9 cellular contexts compared by ENCODE assay signal in genomic region chr5:131672791-131673190, GRCh38. TPM values are rescaled to one million over a fixed set of nuclear protein-coding genes. Genes with fewer than 3 reads are reported as not detected.
DNase-seq lines count a peak whose midpoint lies in the region; ATAC-seq and TF ChIP-seq lines count a peak whose summit lies in the region.
"Had no signal": no experiment of that assay in that cellular context is flagged by ENCODE, and none has a peak within 500 bp of the region (broad histone marks: within the 10 kb centered on the region; RNA-seq: fewer than 3 reads in every experiment).

No MANE protein-coding gene starts in this region.

- H3K27ac ChIP-seq in hepatocyte (peak overlapping the region; percentile 61), upper lobe of left lung (peak overlapping the region; percentile 27 to 83 (median 74))

- TF ChIP-seq POLR2A in upper lobe of left lung (IDR thresholded peaks at IDR 0.05): no peak

- no peaks in the 10 kb centered on the region for H3K27me3 Mint-ChIP-seq in activated T-cell treated with anti-CD3 and anti-CD28 coated beads, Interleukin-2, amount 50 U/mL, for 24 hours
- no peaks in the 10 kb centered on the region for H3K27me3 Mint-ChIP-seq in activated T-cell treated with anti-CD3 and anti-CD28 coated beads, Interleukin-2, amount 50 U/mL, for 4 hours (ENCODE audit: low read depth)
- H3K27me3 Mint-ChIP-seq in activated T-helper 1 cell treated with anti-CD3 and anti-CD28 coated beads, Interleukin-12 subunit alpha, Interleukin-12 subunit beta, Interleukin-2, Interleukin-4 antibody, amounts not matched to agents 30 ng/mL and 10 ng/mL and 1 ng/mL, durations not matched to agents 14 hours and 24 hours and 36 hours (ENCODE audit: insufficient read depth): no peaks in the 10 kb centered on the region

- H3K4me3 ChIP-seq in hepatocyte (no peak overlapping the region), upper lobe of left lung (no peak overlapping the region)

- no peaks in the 10 kb centered on the region for H4K20me1 ChIP-seq in hepatocyte (ENCODE audit: insufficient read depth, poor library complexity, severe bottlenecking)

- peaks cover 85% of the 10 kb centered on the region for H3K36me3 Mint-ChIP-seq in activated T-cell treated with anti-CD3 and anti-CD28 coated beads, Interleukin-2, amount 50 U/mL, for 24 hours (ENCODE audit: low read depth)
- peaks cover 45% of the 10 kb centered on the region for H3K36me3 Mint-ChIP-seq in activated T-cell treated with anti-CD3 and anti-CD28 coated beads, Interleukin-2, amount 50 U/mL, for 4 hours (ENCODE audit: insufficient read depth)
- peaks cover 63% of the 10 kb centered on the region for H3K36me3 Mint-ChIP-seq in activated T-helper 1 cell treated with anti-CD3 and anti-CD28 coated beads, Interleukin-12 subunit alpha, Interleukin-12 subunit beta, Interleukin-2, Interleukin-4 antibody, amounts not matched to agents 30 ng/mL and 10 ng/mL and 1 ng/mL, durations not matched to agents 14 hours and 24 hours and 36 hours (ENCODE audit: low read depth)

- intact Hi-C loops in activated T-helper 1 cell treated with anti-CD3 and anti-CD28 coated beads, Interleukin-12 subunit alpha, Interleukin-12 subunit beta, Interleukin-2, Interleukin-4 antibody, amounts not matched to agents 30 ng/mL and 10 ng/mL and 1 ng/mL, durations not matched to agents 14 hours and 24 hours and 36 hours (cut with micrococcal nuclease): no loop called here

- no peak overlapping the region for H3K4me3 Mint-ChIP-seq in activated T-cell treated with anti-CD3 and anti-CD28 coated beads, Interleukin-2, amount 50 U/mL, for 24 hours
- no peak overlapping the region for H3K4me3 Mint-ChIP-seq in activated T-cell treated with anti-CD3 and anti-CD28 coated beads, Interleukin-2, amount 50 U/mL, for 4 hours
- no peak overlapping the region for H3K4me3 Mint-ChIP-seq in activated T-helper 1 cell treated with anti-CD3 and anti-CD28 coated beads, Interleukin-12 subunit alpha, Interleukin-12 subunit beta, Interleukin-2, Interleukin-4 antibody, amounts not matched to agents 30 ng/mL and 10 ng/mL and 1 ng/mL, durations not matched to agents 14 hours and 24 hours and 36 hours

- peaks cover 27% of the 10 kb centered on the region for H3K4me1 Mint-ChIP-seq in activated T-cell treated with anti-CD3 and anti-CD28 coated beads, Interleukin-2, amount 50 U/mL, for 24 hours (ENCODE audit: low read depth)
- H3K4me1 Mint-ChIP-seq in activated T-cell treated with anti-CD3 and anti-CD28 coated beads, Interleukin-2, amount 50 U/mL, for 4 hours (ENCODE audit: low read depth): peaks cover 7% of the 10 kb centered on the region
- peaks cover 49% of the 10 kb centered on the region for H3K4me1 Mint-ChIP-seq in activated T-helper 1 cell treated with anti-CD3 and anti-CD28 coated beads, Interleukin-12 subunit alpha, Interleukin-12 subunit beta, Interleukin-2, Interleukin-4 antibody, amounts not matched to agents 30 ng/mL and 10 ng/mL and 1 ng/mL, durations not matched to agents 14 hours and 24 hours and 36 hours (ENCODE audit: low read depth)

- peaks cover 5% of the 10 kb centered on the region for H3K79me2 ChIP-seq in hepatocyte

- ATAC-seq in activated T-cell treated with anti-CD3 and anti-CD28 coated beads, Interleukin-2, amount 50 U/mL, for 4 hours: no peak
- ATAC-seq in HG03442 (IDR thresholded peaks at IDR 0.05; ENCODE audit: unreplicated experiment): peak; percentile 29
- ATAC-seq in upper lobe of left lung (ENCODE audit: low FRiP score in 2 of 2): no peak

- TF ChIP-seq CTCF in hepatocyte (IDR thresholded peaks at IDR 0.05; ENCODE audit: poor library complexity) (no peak), upper lobe of left lung (IDR thresholded peaks at IDR 0.05) (no peak)

- no peak for DNase-seq in activated T-cell treated with anti-CD3 and anti-CD28 coated beads, Interleukin-2, amount 50 U/mL, for 24 hours
- no peak for DNase-seq in activated T-cell treated with anti-CD3 and anti-CD28 coated beads, Interleukin-2, amount 50 U/mL, for 4 hours
- DNase-seq in hepatocyte (ENCODE audit: low spot score): no peak
- DNase-seq in upper lobe of left lung: no peak
- DNase-seq in kidney tubule cell (ENCODE audit: low spot score): no peak
- DNase-seq in activated T-helper 1 cell treated with anti-CD3 and anti-CD28 coated beads, Interleukin-12 subunit alpha, Interleukin-12 subunit beta, Interleukin-2, Interleukin-4 antibody, amounts not matched to agents 30 ng/mL and 10 ng/mL and 1 ng/mL, durations not matched to agents 14 hours and 24 hours and 36 hours (ENCODE audit: low spot score): no peak
- no peak for DNase-seq in DMS79 (lab: John Stamatoyannopoulos, UW)
- DNase-seq: effector CD4-positive, alpha-beta T cell had no signal

- 83% methylated on average over 6 of the region's 6 CpGs for WGBS in hepatocyte (ENCODE audit: low lambda C conversion rate, missing lambda C conversion rate)
- 61 to 72% methylated on average over 6 of the region's 6 CpGs for WGBS in upper lobe of left lung, 2 donors

- TF ChIP-seq EP300 in upper lobe of left lung (IDR thresholded peaks at IDR 0.05): no peak

- no peaks in the 10 kb centered on the region for H3K9me2 ChIP-seq in hepatocyte (replicated peaks; ENCODE audit: insufficient read depth)

- H3K36me3 ChIP-seq in hepatocyte (replicated peaks; ENCODE audit: insufficient read depth, low read depth): no peaks in the 10 kb centered on the region
- H3K36me3 ChIP-seq in upper lobe of left lung: peaks cover 9 to 60% (median 31%) of the 10 kb centered on the region in 4 donors

- H3K4me1 ChIP-seq in hepatocyte (ENCODE audit: insufficient read depth): peaks cover 14% of the 10 kb centered on the region
- H3K4me1 ChIP-seq in upper lobe of left lung: peaks cover 10 to 37% (median 25%) of the 10 kb centered on the region in 4 donors

- peak overlapping the region; percentile 70 for H3K27ac Mint-ChIP-seq in activated T-cell treated with anti-CD3 and anti-CD28 coated beads, Interleukin-2, amount 50 U/mL, for 24 hours
- no peak overlapping the region for H3K27ac Mint-ChIP-seq in activated T-helper 1 cell treated with anti-CD3 and anti-CD28 coated beads, Interleukin-12 subunit alpha, Interleukin-12 subunit beta, Interleukin-2, Interleukin-4 antibody, amounts not matched to agents 30 ng/mL and 10 ng/mL and 1 ng/mL, durations not matched to agents 14 hours and 24 hours and 36 hours

- H3K9me3 ChIP-seq in hepatocyte (ENCODE audit: low read depth) (no peaks in the 10 kb centered on the region), upper lobe of left lung (no peaks in the 10 kb centered on the region)

- H3K27me3 ChIP-seq in hepatocyte: no peaks in the 10 kb centered on the region
- no peaks in the 10 kb centered on the region for H3K27me3 ChIP-seq in upper lobe of left lung

- H3K4me2 ChIP-seq in hepatocyte: peak overlapping the region; percentile 15

- no peaks in the 10 kb centered on the region for H3K9me3 Mint-ChIP-seq in activated T-cell treated with anti-CD3 and anti-CD28 coated beads, Interleukin-2, amount 50 U/mL, for 24 hours
- no peaks in the 10 kb centered on the region for H3K9me3 Mint-ChIP-seq in activated T-cell treated with anti-CD3 and anti-CD28 coated beads, Interleukin-2, amount 50 U/mL, for 4 hours
- H3K9me3 Mint-ChIP-seq in activated T-helper 1 cell treated with anti-CD3 and anti-CD28 coated beads, Interleukin-12 subunit alpha, Interleukin-12 subunit beta, Interleukin-2, Interleukin-4 antibody, amounts not matched to agents 30 ng/mL and 10 ng/mL and 1 ng/mL, durations not matched to agents 14 hours and 24 hours and 36 hours: no peaks in the 10 kb centered on the region

- H2AFZ ChIP-seq in hepatocyte: no peak overlapping the region

RNA-seq across cellular contexts. Expression of gene RAPGEF6, which starts 37.8 kb away (rescaled TPM):
- 10 to 100 TPM; 23.6 to 26.8 (median 26.6) TPM for total RNA-seq in activated T-cell treated with anti-CD3 and anti-CD28 coated beads, Interleukin-2, amount 50 U/mL, for 4 hours
- total RNA-seq in hepatocyte (13.3 and 13.7 TPM in 2 replicates), upper lobe of left lung (10 to 100 TPM; 16.4 to 49.4 (median 31.6) TPM)
- polyA plus RNA-seq in hepatocyte: 4.2 and 4.7 TPM in 2 replicates
- total RNA-seq in activated T-helper 1 cell treated with anti-CD3 and anti-CD28 coated beads, Interleukin-12 subunit alpha, Interleukin-12 subunit beta, Interleukin-2, Interleukin-4 antibody, amounts not matched to agents 30 ng/mL and 10 ng/mL and 1 ng/mL, durations not matched to agents 14 hours and 24 hours and 36 hours: 36.7 and 42.8 TPM in 2 replicates
